In the genomic region with DNA sequence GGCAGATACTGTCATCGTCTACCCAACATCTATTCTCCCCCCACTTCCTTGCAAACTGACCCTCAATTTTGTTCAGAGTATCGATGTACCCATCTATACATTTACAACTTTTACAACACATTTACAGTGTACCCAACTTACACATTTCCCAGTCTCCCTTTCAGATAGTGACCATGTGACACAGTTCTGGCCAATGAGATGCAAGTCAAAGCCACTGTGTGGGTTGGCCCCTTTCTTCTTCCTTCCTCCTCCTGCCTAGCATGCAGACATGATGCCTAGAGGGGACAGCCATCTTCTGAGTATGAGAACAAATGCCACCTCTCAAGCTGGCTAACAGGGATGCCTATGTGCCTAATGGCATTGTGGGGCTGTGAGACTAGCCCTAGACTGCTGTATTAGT, we compare ENCODE assay signal across 28 cellular contexts. TPM values are rescaled to one million over a fixed set of nuclear protein-coding genes. Genes with fewer than 3 reads are reported as not detected.
DNase-seq lines count a peak whose midpoint lies in the region; ATAC-seq, FAIRE-seq and TF ChIP-seq lines count a peak whose summit lies in the region.
"Had no signal": no experiment of that assay in that cellular context is flagged by ENCODE, and none has a peak within 500 bp of the region (broad histone marks: within the 10 kb centered on the region; RNA-seq: fewer than 3 reads in every experiment).

No MANE protein-coding gene starts in this region.

- no peak for FAIRE-seq in K562 (lab: Jason Lieb, UNC)
- FAIRE-seq: bronchial epithelial cell, colon, GM19239 had no signal

- H3K27me3 ChIP-seq in GM23338 (ENCODE audit: insufficient read depth) (no peaks in the 10 kb centered on the region), HL-60 (ENCODE audit: insufficient read depth, poor library complexity, severe bottlenecking) (no peaks in the 10 kb centered on the region), K562 (ENCODE audit: control insufficient read depth in 2 of 2, insufficient read depth in 2 of 2, low read length in 2 of 2) (no peaks in the 10 kb centered on the region), upper lobe of right lung (no peaks in the 10 kb centered on the region)
- H3K27me3 ChIP-seq: foreskin keratinocyte, MG63 had no signal

- H3K4me3 Mint-ChIP-seq in GM23338, result no peak overlapping the region
- H3K4me3 Mint-ChIP-seq: activated CD4-positive, alpha-beta memory T cell treated with anti-CD3 and anti-CD28 coated beads, Interleukin-2, amount 10 ng/mL, durations not matched to agents 7 days and 5 days; CD4-positive, alpha-beta memory T cell; memory B cell; type B pancreatic cell had no signal

- H3K9me1 ChIP-seq in K562 (ENCODE audit: control insufficient read depth, insufficient read depth, low read length), result no peaks in the 10 kb centered on the region

- no peaks in the 10 kb centered on the region for H3K36me3 Mint-ChIP-seq in GM23338 (ENCODE audit: low read depth)
- H3K36me3 Mint-ChIP-seq: CD4-positive, alpha-beta memory T cell; memory B cell; type B pancreatic cell had no signal

- no peaks in the 10 kb centered on the region for H3F3A ChIP-seq in GM23338 (replicated peaks; ENCODE audit: low read depth)

- DNase-seq in GM23338 (ENCODE audit: low spot score), result no peak
- DNase-seq in HL-60 (ENCODE audit: low read depth in 1 of 2, low spot score in 1 of 2), result peak in 1 of 2 experiments; percentile 26
- DNase-seq in OCI-LY7 (ENCODE audit: low spot score), result peak; percentile 20
- peak; percentile 31 to 56 (median 46) for DNase-seq in K562 (ENCODE audit: extremely low read depth in 1 of 4, low spot score in 3 of 4)
- DNase-seq in upper lobe of right lung, result no peak
- no peak for DNase-seq in NCI-H748 (lab: John Stamatoyannopoulos, UW; ENCODE audit: unreplicated experiment)
- DNase-seq: activated CD4-positive, alpha-beta memory T cell treated with anti-CD3 and anti-CD28 coated beads, Interleukin-2, amount 10 ng/mL, durations not matched to agents 7 days and 5 days; activated gamma-delta T cell; activated T-cell treated with anti-CD3 and anti-CD28 coated beads for 4 hours; CD4-positive, alpha-beta memory T cell; effector CD8-positive, alpha-beta T cell; foreskin keratinocyte; heart right ventricle; left colon; MG63; NCI-H1694; NCI-H2171 treated with DMSO at 0.1 percent for 48 hours; NCI-H524; nucleus accumbens; stimulated activated CD8-positive, alpha-beta memory T cell treated with anti-CD3 and anti-CD28 coated beads, Interleukin-4, amount 100 ng/mL, for 48 hours; SW 1271 had no signal

- CTCF ChIA-PET in OCI-LY7 (lab: Charles Lee; ENCODE audit: unreplicated experiment) (no interaction called here), K562 (lab: Yijun Ruan, JAX; ENCODE audit: low intra/inter-chr PET ratio) (no interaction called here)

- BruUV-seq in OCI-LY7 (replicated peaks; lab: Mats Ljungman, UMichigan) (no TSS peak), K562 (replicated peaks; lab: Mats Ljungman, UMichigan) (no TSS peak)

- H3K4me1 ChIP-seq in GM23338 (ENCODE audit: insufficient read depth) (no peaks in the 10 kb centered on the region; the same call in 1 of the 2 replicates), OCI-LY7 (ENCODE audit: insufficient read depth, low read length, poor library complexity, severe bottlenecking) (no peaks in the 10 kb centered on the region), K562 (replicated peaks in 1 of 2; ENCODE audit: control insufficient read depth in 2 of 2, insufficient read depth in 2 of 2, low read length in 2 of 2) (no peaks in the 10 kb centered on the region; a peak in 1 of 5 replicates), upper lobe of right lung (no peaks in the 10 kb centered on the region)

- ATAC-seq in GM23338 (no peak), K562 (peak; percentile 81), upper lobe of right lung (no peak), GM19324 (IDR thresholded peaks at IDR 0.05; ENCODE audit: low FRiP score, unreplicated experiment) (no peak), HG03521 (IDR thresholded peaks at IDR 0.05; ENCODE audit: unreplicated experiment) (no peak)
- ATAC-seq: foreskin keratinocyte, heart right ventricle, left colon had no signal

- TF ChIP-seq POLR2A in K562 (conservative IDR thresholded peaks at IDR 0.05), result no peak

- H3K27ac ChIP-seq in GM23338 (ENCODE audit: low read depth) (no peak overlapping the region), HL-60 (replicated peaks) (peak overlapping the region; percentile 7), OCI-LY7 (ENCODE audit: low read depth, low read length, poor library complexity, severe bottlenecking) (no peak overlapping the region), K562 (ENCODE audit: extremely low read depth, low read depth, low read length) (no peak overlapping the region), upper lobe of right lung (no peak overlapping the region)
- H3K27ac ChIP-seq: foreskin keratinocyte, heart right ventricle had no signal

- no peaks in the 10 kb centered on the region for H3K36me3 ChIP-seq in GM23338 (ENCODE audit: insufficient read depth)
- H3K36me3 ChIP-seq in OCI-LY7 (ENCODE audit: insufficient read depth, low read length), result no peaks in the 10 kb centered on the region
- H3K36me3 ChIP-seq in K562 (ENCODE audit: control insufficient read depth, insufficient read depth, low read length), result no peaks in the 10 kb centered on the region
- H3K36me3 ChIP-seq in upper lobe of right lung, result no peaks in the 10 kb centered on the region
- H3K36me3 ChIP-seq: heart right ventricle, MG63 had no signal

- POLR2A ChIA-PET in OCI-LY7 (lab: Charles Lee), result interaction anchor here (0.5 to 1.4 kb wide), 2 partner anchors 15 to 48 kb away, joined by 3 read pairs; no protein-coding TSS in a partner anchor
- POLR2A ChIA-PET in K562 (lab: Yijun Ruan, JAX), result interaction anchor here (1.2 kb wide), 1 partner anchor 12 kb away, joined by 3 read pairs; no protein-coding TSS in a partner anchor

- TF ChIP-seq CTCF in GM23338 (conservative IDR thresholded peaks at IDR 0.05; ENCODE audit: low read depth in 2 of 2) (no peak), HL-60 (IDR thresholded peaks at IDR 0.05; ENCODE audit: insufficient read depth, low read length) (no peak), OCI-LY7 (conservative IDR thresholded peaks at IDR 0.05; ENCODE audit: low read length) (no peak), K562 (IDR thresholded peaks at IDR 0.05 in 2 of 3, conservative IDR thresholded peaks at IDR 0.05 in 1 of 3; ENCODE audit: insufficient read depth in 2 of 3, low read depth in 1 of 3, low read length in 3 of 3) (no peak), upper lobe of right lung (IDR thresholded peaks at IDR 0.05) (no peak)

- peaks cover 6% of the 10 kb centered on the region; the same call in 2 of the 3 replicates for H3K4me1 Mint-ChIP-seq in GM23338

- in situ Hi-C loops in K562 (cut with MboI), result no loop called here

- no peak overlapping the region for H3K4me2 ChIP-seq in GM23338
- no peak overlapping the region for H3K4me2 ChIP-seq in OCI-LY7 (ENCODE audit: low read length)
- no peak overlapping the region for H3K4me2 ChIP-seq in K562 (ENCODE audit: insufficient read depth, low read length)

- H3K9me3 ChIP-seq in OCI-LY7 (ENCODE audit: low read length) (no peaks in the 10 kb centered on the region), K562 (replicated peaks; ENCODE audit: control insufficient read depth, insufficient read depth, low read depth, low read length) (no peaks in the 10 kb centered on the region; the same call in 1 of the 2 replicates), upper lobe of right lung (no peaks in the 10 kb centered on the region)
- H3K9me3 ChIP-seq: heart right ventricle, MG63 had no signal

- TF ChIP-seq RAD21 in K562 (CRISPR knock-in tag; conservative IDR thresholded peaks at IDR 0.05 in 1 of 2, IDR thresholded peaks at IDR 0.05 in 1 of 2), result no peak

- H3K4me3 ChIP-seq in GM23338, result no peak overlapping the region
- H3K4me3 ChIP-seq in HL-60 (replicated peaks; ENCODE audit: insufficient read depth, low read length), result no peak overlapping the region
- H3K4me3 ChIP-seq in OCI-LY7 (ENCODE audit: low read depth, low read length, poor library complexity, severe bottlenecking), result no peak overlapping the region
- H3K4me3 ChIP-seq in K562, result no peak overlapping the region
- no peak overlapping the region for H3K4me3 ChIP-seq in upper lobe of right lung
- H3K4me3 ChIP-seq: heart right ventricle, MG63 had no signal

- peaks cover 1% of the 10 kb centered on the region for H3K27me3 Mint-ChIP-seq in GM23338 (ENCODE audit: insufficient read depth, low read depth, poor library complexity)
- H3K27me3 Mint-ChIP-seq: activated CD4-positive, alpha-beta memory T cell treated with anti-CD3 and anti-CD28 coated beads, Interleukin-2, amount 10 ng/mL, durations not matched to agents 7 days and 5 days; CD4-positive, alpha-beta memory T cell; memory B cell; type B pancreatic cell had no signal

- no peak overlapping the region for H3K27ac Mint-ChIP-seq in GM23338
- H3K27ac Mint-ChIP-seq: CD4-positive, alpha-beta memory T cell; memory B cell; type B pancreatic cell had no signal

- H3K9me2 ChIP-seq in GM23338 (ENCODE audit: insufficient read depth), result no peaks in the 10 kb centered on the region
- H3K9me2 ChIP-seq in OCI-LY7 (ENCODE audit: insufficient read depth, low read length), result no peaks in the 10 kb centered on the region

- intact Hi-C loops in OCI-LY7 (cut with micrococcal nuclease; ENCODE audit: unreplicated experiment), result no loop called here
- intact Hi-C loops in K562 (cut with micrococcal nuclease), result no loop called here
- intact Hi-C loops in upper lobe of right lung (cut with DNase I), result no loop called here

- H3K79me2 ChIP-seq in GM23338 (replicated peaks; ENCODE audit: insufficient read depth) (no peaks in the 10 kb centered on the region), OCI-LY7 (ENCODE audit: insufficient read depth, low read depth, low read length) (no peaks in the 10 kb centered on the region), K562 (ENCODE audit: control insufficient read depth, insufficient read depth, low read length) (no peaks in the 10 kb centered on the region)

- no peaks in the 10 kb centered on the region for H4K20me1 ChIP-seq in GM23338 (replicated peaks; ENCODE audit: insufficient read depth)
- H4K20me1 ChIP-seq in OCI-LY7 (ENCODE audit: insufficient read depth, low read length), result no peaks in the 10 kb centered on the region
- H4K20me1 ChIP-seq in K562 (replicated peaks; ENCODE audit: control insufficient read depth, insufficient read depth, low read length), result no peaks in the 10 kb centered on the region

- H2AFZ ChIP-seq in GM23338 (peak overlapping the region; percentile 44; the same call in 1 of the 2 replicates), OCI-LY7 (ENCODE audit: low read length) (peak overlapping the region; percentile 38; the same call in 1 of the 2 replicates), K562 (ENCODE audit: low read depth, low read length) (peak overlapping the region; percentile 75)

- H3K9ac ChIP-seq in K562 (ENCODE audit: insufficient read depth in 1 of 2, low read depth in 2 of 2, low read length in 2 of 2), result no peak overlapping the region

- TF ChIP-seq EP300 in K562 (IDR thresholded peaks at IDR 0.05; ENCODE audit: low read length), result no peak

- peaks cover 3% of the 10 kb centered on the region; the same call in 1 of the 3 replicates for H3K9me3 Mint-ChIP-seq in GM23338
- H3K9me3 Mint-ChIP-seq: activated CD4-positive, alpha-beta memory T cell treated with anti-CD3 and anti-CD28 coated beads, Interleukin-2, amount 10 ng/mL, durations not matched to agents 7 days and 5 days; type B pancreatic cell had no signal

- 50% methylated on average over 2 of the region's 2 CpGs for WGBS in K562 (ENCODE audit: insufficient coverage, low coverage, missing lambda C conversion rate)

RNA-seq across cellular contexts. Expression of gene NFAT5, which starts 11.3 kb away (rescaled TPM):
- total RNA-seq in GM23338 (2014; rRNA removed; shearing (Covaris generic)), result 27.0 and 31.9 TPM in 2 replicates
- polyA plus RNA-seq in GM23338 (2016; fragmentation: Nextera tagmentation; extraction: Ambion mirVana) (10.6 and 12.6 TPM in 2 replicates), K562 (2011; rRNA removed) (20.5 and 20.7 TPM in 2 replicates), K562 (2014; fragmentation: Illumina TruSeq; extraction: Trizol) (12.2 and 13.4 TPM in 2 replicates), K562 (2014; fragmentation: Nextera tagmentation; extraction: Ambion mirVana) (1 to 10 TPM in 1 of 2 experiments, under 1 TPM in 1; 0.78 to 1.6 TPM), K562 (2014; rRNA removed) (8.6 and 8.8 TPM in 2 replicates)
- 6.7 and 9.9 TPM in 2 replicates for total RNA-seq in OCI-LY7 (2014; rRNA removed; shearing (Covaris generic))
- total RNA-seq in OCI-LY7 (2022) (26.0 and 29.7 TPM in 2 replicates), K562 (2014; rRNA removed) (4.3 and 6.9 TPM in 2 replicates), K562 (2014; rRNA removed; fragmentation: Illumina TruSeq; extraction: Trizol) (11.1 and 12.4 TPM in 2 replicates), K562 (2015; rRNA removed; fragmentation: Illumina TruSeq; extraction: Trizol) (15.2 and 15.3 TPM in 2 replicates), K562 (2021) (15.1 and 17.3 TPM in 2 replicates), upper lobe of right lung (62.3 TPM)
- total RNA-seq in K562 (2011; cell fraction: chromatin; rRNA removed; ENCODE audit: low replicate concordance), result 50.5 and 147 TPM in 2 replicates
- 18.5 and 31.5 TPM in 2 replicates for total RNA-seq in K562 (2011; cell fraction: nucleolus; rRNA removed)
- total RNA-seq in K562 (2011; cell fraction: nucleoplasm; rRNA removed), result 46.2 and 74.0 TPM in 2 replicates
- polyA plus RNA-seq in K562 (2011; cell fraction: cytosol; rRNA removed), result 7.0 and 8.9 TPM in 2 replicates
- polyA plus RNA-seq in K562 (2011; cell fraction: nucleus; rRNA removed), result 21.7 and 33.1 TPM in 2 replicates
- 4.5 and 4.7 TPM in 2 replicates for polyA plus RNA-seq in K562 (2012)
- 66.5 and 69.2 TPM in 2 replicates for polyA minus RNA-seq in K562 (2011; rRNA and poly(A)+ RNA removed)
- 20.5 and 22.2 TPM in 2 replicates for polyA minus RNA-seq in K562 (2011; cell fraction: cytosol; rRNA and poly(A)+ RNA removed)
- 21.0 and 32.2 TPM in 2 replicates for polyA minus RNA-seq in K562 (2011; cell fraction: nucleus; rRNA and poly(A)+ RNA removed)

Comparison
In these comparisons a context has a peak if more than half of its experiments do, and no peak if none do; other contexts are left out.
1. DNase-seq: peak in OCI-LY7 (single experiment) and K562 (4 of 4); none in GM23338 (single experiment), upper lobe of right lung (single experiment) and NCI-H748 (single experiment).
2. Peak in every context shown above with its lines, with median percentiles within 50 percentile points of each other: H2AFZ ChIP-seq.